ENCODE assay signal across 8 cellular contexts in genomic region chr19:13672480-13673175, GRCh38.
DNase-seq lines count a peak whose midpoint lies in the region; ATAC-seq and TF ChIP-seq lines count a peak whose summit lies in the region.
"Not testable (repeated sequence)": the region's sequence is repeated elsewhere in the genome, so short reads cannot be mapped to it uniquely, and the experiment has no call there.

No MANE protein-coding gene starts in this region.

- TF ChIP-seq CTCF in HCT116 (IDR thresholded peaks at IDR 0.05 in 2 of 3, conservative IDR thresholded peaks at IDR 0.05 in 1 of 3; ENCODE audit: borderline replicate concordance in 1 of 3, insufficient read depth in 1 of 3, low read depth in 2 of 3, low read length in 2 of 3); RWPE1 (conservative IDR thresholded peaks at IDR 0.05; ENCODE audit: low read depth): not testable (repeated sequence)

- not testable (repeated sequence) for BruUV-seq in HCT116 (replicated peaks; lab: Mats Ljungman, UMichigan)

- H3K9me2 ChIP-seq in HCT116 (ENCODE audit: insufficient read depth): not testable (repeated sequence)

- TF ChIP-seq RAD21 in HCT116 (IDR thresholded peaks at IDR 0.05; ENCODE audit: low read depth): not testable (repeated sequence)

- H3K27ac ChIP-seq in CD4-positive, alpha-beta memory T cell (ENCODE audit: low read depth, low read length); RWPE1: not testable (repeated sequence)
- H3K27ac ChIP-seq in HCT116 (ENCODE audit: low read depth, low read length): peak overlapping the region; percentile 34

- H3K79me2 ChIP-seq in HCT116 (ENCODE audit: insufficient read depth, low read length): not testable (repeated sequence)

- peak; percentile 77 for ATAC-seq in HCT116
- ATAC-seq in activated CD4-positive, CD25-positive, alpha-beta regulatory T cell treated with anti-CD3 and anti-CD28 coated beads, Interleukin-2, amount 50 U/mL, for 24 hours: peak; percentile 55 to 58
- not testable (repeated sequence) for ATAC-seq in activated naive CD8-positive, alpha-beta T cell treated with anti-CD3 and anti-CD28 coated beads, Interleukin-2, amount 50 U/mL, for 24 hours

- DNase-seq in CD4-positive, alpha-beta memory T cell: peak; percentile 9 to 57 (median 19)
- DNase-seq in HCT116 (ENCODE audit: low read depth, low spot score) (peak; percentile 81), NCI-H146 (lab: John Stamatoyannopoulos, UW) (peak; percentile 22), RWPE1 (ENCODE audit: low spot score) (peak; percentile 30), germinal center (ENCODE audit: low spot score) (peak; percentile 12)
- DNase-seq in activated naive CD8-positive, alpha-beta T cell treated with anti-CD3 and anti-CD28 coated beads, Interleukin-2, amount 50 U/mL, for 24 hours: peak; percentile 32
- DNase-seq in stimulated activated CD4-positive, alpha-beta T cell treated with anti-CD3 and anti-CD28 coated beads, Interleukin-15, amount 100 ng/mL, for 48 hours (ENCODE audit: low read depth in 2 of 2): peak; percentile 2 to 25

- not testable (repeated sequence) for H3K4me1 Mint-ChIP-seq in CD4-positive, alpha-beta memory T cell; activated naive CD8-positive, alpha-beta T cell treated with anti-CD3 and anti-CD28 coated beads, Interleukin-2, amount 50 U/mL, for 24 hours

- H3K4me2 ChIP-seq in HCT116 (ENCODE audit: low read length): peak overlapping the region; percentile 39

- H2AFZ ChIP-seq in HCT116 (ENCODE audit: low read depth, low read length, poor library complexity, severe bottlenecking): not testable (repeated sequence)

- not testable (repeated sequence) for H3K27me3 ChIP-seq in CD4-positive, alpha-beta memory T cell (ENCODE audit: insufficient read depth, low read length); HCT116 (ENCODE audit: insufficient read depth, low read length)

- CTCF ChIA-PET in CD4-positive, alpha-beta memory T cell (lab: Charles Lee; ENCODE audit: partially characterized antibody); HCT116 (lab: Charles Lee): not testable (repeated sequence)
- CTCF ChIA-PET in RWPE1 (lab: Yijun Ruan, JAX): interaction anchor here (0.7 kb wide), 1 partner anchor 17 kb away, joined by 4 read pairs; no protein-coding TSS in a partner anchor

- H3K9ac ChIP-seq in HCT116 (ENCODE audit: low read length): not testable (repeated sequence)

- not testable (repeated sequence) for H3K4me3 Mint-ChIP-seq in CD4-positive, alpha-beta memory T cell
- H3K4me3 Mint-ChIP-seq in activated naive CD8-positive, alpha-beta T cell treated with anti-CD3 and anti-CD28 coated beads, Interleukin-2, amount 50 U/mL, for 24 hours: peak overlapping the region; percentile 36

- not testable (repeated sequence) for H3K36me3 Mint-ChIP-seq in CD4-positive, alpha-beta memory T cell; activated naive CD8-positive, alpha-beta T cell treated with anti-CD3 and anti-CD28 coated beads, Interleukin-2, amount 50 U/mL, for 24 hours (ENCODE audit: low read depth)

- TF ChIP-seq POLR2A in HCT116 (IDR thresholded peaks at IDR 0.05; ENCODE audit: borderline replicate concordance, extremely low read depth, insufficient read depth, insufficient read length): not testable (repeated sequence)

- H3K4me1 ChIP-seq in CD4-positive, alpha-beta memory T cell (ENCODE audit: insufficient read depth, low read length): not testable (repeated sequence)
- peaks cover 0 to 10% of the 10 kb centered on the region in 2 experiments; a peak in 2 of 4 replicates for H3K4me1 ChIP-seq in HCT116 (ENCODE audit: control insufficient read depth in 1 of 2, insufficient read depth in 2 of 2, low read length in 2 of 2)

- POLR2A ChIA-PET in CD4-positive, alpha-beta memory T cell (lab: Charles Lee; ENCODE audit: partially characterized antibody); HCT116 (lab: Charles Lee); RWPE1 (lab: Yijun Ruan, JAX; ENCODE audit: low non-redundant PET): not testable (repeated sequence)

- H4K20me1 ChIP-seq in HCT116 (ENCODE audit: insufficient read depth): not testable (repeated sequence)

- not testable (repeated sequence) for H3K27me3 Mint-ChIP-seq in CD4-positive, alpha-beta memory T cell; activated naive CD8-positive, alpha-beta T cell treated with anti-CD3 and anti-CD28 coated beads, Interleukin-2, amount 50 U/mL, for 24 hours

- H3K4me3 ChIP-seq in CD4-positive, alpha-beta memory T cell (ENCODE audit: low read length in 2 of 2): not testable (repeated sequence)
- peak overlapping the region; percentile 19 to 43 for H3K4me3 ChIP-seq in HCT116 (replicated peaks in 1 of 2; ENCODE audit: low read depth in 1 of 2, low read length in 2 of 2)

- H3K9me3 Mint-ChIP-seq in CD4-positive, alpha-beta memory T cell: peaks cover 0 to 14% (median 7%) of the 10 kb centered on the region in 8 donors
- H3K9me3 Mint-ChIP-seq in activated naive CD8-positive, alpha-beta T cell treated with anti-CD3 and anti-CD28 coated beads, Interleukin-2, amount 50 U/mL, for 24 hours: not testable (repeated sequence)

- not testable (repeated sequence) for H3K36me3 ChIP-seq in CD4-positive, alpha-beta memory T cell (ENCODE audit: insufficient read depth, low read length); HCT116 (ENCODE audit: control insufficient read depth in 1 of 2, insufficient read depth in 2 of 2, low read length in 2 of 2)

- intact Hi-C loops in CD4-positive, alpha-beta memory T cell (cut with micrococcal nuclease); HCT116 (cut with micrococcal nuclease): not testable (repeated sequence)

- not testable (repeated sequence) for H3K9me3 ChIP-seq in CD4-positive, alpha-beta memory T cell (ENCODE audit: control insufficient read depth in 1 of 2, low read length in 2 of 2); HCT116 (ENCODE audit: control insufficient read depth in 1 of 2, insufficient read depth in 1 of 2, low read depth in 1 of 2, low read length in 2 of 2)

- peak overlapping the region in 1 of 7 donors; percentile 42 for H3K27ac Mint-ChIP-seq in CD4-positive, alpha-beta memory T cell
- not testable (repeated sequence) for H3K27ac Mint-ChIP-seq in activated naive CD8-positive, alpha-beta T cell treated with anti-CD3 and anti-CD28 coated beads, Interleukin-2, amount 50 U/mL, for 24 hours

- RAD21 ChIA-PET in HCT116 (lab: Charles Lee; ENCODE audit: low non-redundant PET in 1 of 2, low total read pairs in 2 of 2, uncharacterized antibody in 2 of 2, unreplicated experiment in 2 of 2): not testable (repeated sequence)

TF ChIP-seq in HCT116, 20 proteins besides CTCF, POLR2A, EP300 and RAD21:
- TF ChIP-seq ELF1 (IDR thresholded peaks at IDR 0.05; ENCODE audit: borderline replicate concordance, low read depth) (peak; percentile 70), SP1 (IDR thresholded peaks at IDR 0.05; ENCODE audit: low read depth) (peak; percentile 32; the same call in 1 of the 2 replicates), YY1 (IDR thresholded peaks at IDR 0.05; ENCODE audit: extremely low read depth, insufficient replicate concordance, low read depth, low read length) (peak; percentile 81), CBX3 (IDR thresholded peaks at IDR 0.05; ENCODE audit: low read depth) (peak; percentile 50; the same call in 1 of the 2 replicates)
TF ChIP-seq in HCT116: peak in this region for 4; not testable (repeated sequence) for 16.

Comparison
In these comparisons a context has a peak if more than half of its experiments do, and no peak if none do; other contexts are left out.
1. DNase-seq: peak in every context shown above with its lines; median percentile 81 in HCT116; 32 in activated naive CD8-positive, alpha-beta T cell treated with anti-CD3 and anti-CD28 coated beads, Interleukin-2, amount 50 U/mL, for 24 hours; 30 in RWPE1; 22 in NCI-H146; 19 in CD4-positive, alpha-beta memory T cell; 14 in stimulated activated CD4-positive, alpha-beta T cell treated with anti-CD3 and anti-CD28 coated beads, Interleukin-15, amount 100 ng/mL, for 48 hours; 12 in germinal center.